ENCODE assay signal across 8 cellular contexts in genomic region chr13:111216166-111216960, GRCh38.
DNase-seq lines count a peak whose midpoint lies in the region; FAIRE-seq and TF ChIP-seq lines count a peak whose summit lies in the region.

No MANE protein-coding gene starts in this region.

- peak; percentile 75 for TF ChIP-seq RAD21 in Ishikawa (IDR thresholded peaks at IDR 0.05; ENCODE audit: low read depth)

- WGBS in ovary, 3 donors = 81 to 84% (median 84%) methylated on average over 15 of the region's 15 CpGs

- H3K36me3 ChIP-seq in ovary = no peaks in the 10 kb centered on the region

- intact Hi-C loops in ovary (cut with DNase I) = loop anchor here in 3 of 4 donors (5.0 to 10.0 kb wide), 4 partner anchors 62 to 302 kb away; partner anchors contain the start of gene ANKRD10 (in 1 of the 3)

- no peak for TF ChIP-seq EP300 in Ishikawa (IDR thresholded peaks at IDR 0.05; ENCODE audit: borderline replicate concordance)
- TF ChIP-seq EP300 in ovary (IDR thresholded peaks at IDR 0.05) = no peak

- H3K4me3 ChIP-seq in epithelial cell of proximal tubule (ENCODE audit: low read depth, low read length) (no peak overlapping the region), ovary (no peak overlapping the region)

- TF ChIP-seq CTCF in epithelial cell of proximal tubule (conservative IDR thresholded peaks at IDR 0.05; ENCODE audit: low read depth, low read length) (peak; percentile 70), ovary (IDR thresholded peaks at IDR 0.05) (peak; percentile 6 to 36 (median 31))

- H3K27me3 ChIP-seq in ovary = no peaks in the 10 kb centered on the region

- peaks cover 9% of the 10 kb centered on the region for H3K4me1 ChIP-seq in ovary (ENCODE audit: insufficient read depth)

- no peak for FAIRE-seq in RCC 7860 (lab: Jason Lieb, UNC)

- TF ChIP-seq POLR2A in ovary (IDR thresholded peaks at IDR 0.05) = no peak

- peak overlapping the region in 1 of 2 donors; percentile 55 for H3K27ac ChIP-seq in ovary

- no peaks in the 10 kb centered on the region for H3K9me3 ChIP-seq in ovary

- DNase-seq in NCI-H748 (lab: John Stamatoyannopoulos, UW; ENCODE audit: unreplicated experiment) (peak; percentile 21), NCI-H748 treated with DMSO at 0.1 percent for 48 hours (lab: John Stamatoyannopoulos, UW) (no peak), epithelial cell of proximal tubule (ENCODE audit: low read depth) (no peak), ovary (peak; percentile 36 to 65 (median 59)), SIG-M5 treated with dmso at 0.1 percent for 504 hours (lab: John Stamatoyannopoulos, UW; ENCODE audit: unreplicated experiment) (no peak), RCC 7860 (ENCODE audit: low spot score) (no peak)
- DNase-seq in activated CD4-positive, alpha-beta T cell treated with anti-CD3 and anti-CD28 coated beads for 48 hours = peak; percentile 43

TF ChIP-seq in Ishikawa, 13 proteins besides CTCF, POLR2A, EP300 and RAD21:
- no peak for TF ChIP-seq YY1 (IDR thresholded peaks at IDR 0.05; ENCODE audit: low read depth)
- TF ChIP-seq TCF12 (IDR thresholded peaks at IDR 0.05; ENCODE audit: low read depth) = no peak
- no peak for TF ChIP-seq FOXM1 (IDR thresholded peaks at IDR 0.05; ENCODE audit: borderline replicate concordance, low read depth)
- no peak for TF ChIP-seq NFIC (IDR thresholded peaks at IDR 0.05)
- no peak for TF ChIP-seq USF1 (IDR thresholded peaks at IDR 0.05)
- TF ChIP-seq ZBTB7A (IDR thresholded peaks at IDR 0.05; ENCODE audit: low read depth) = no peak
- TF ChIP-seq MAX (IDR thresholded peaks at IDR 0.05) = no peak
- TF ChIP-seq CEBPB (IDR thresholded peaks at IDR 0.05) = no peak
TF ChIP-seq in Ishikawa: peak in this region for 0.

Comparison
In these comparisons a context has a peak if more than half of its experiments do, and no peak if none do; other contexts are left out.
1. DNase-seq: peak in NCI-H748 (single experiment), activated CD4-positive, alpha-beta T cell treated with anti-CD3 and anti-CD28 coated beads for 48 hours (single experiment) and ovary (5 of 5); none in NCI-H748 treated with DMSO at 0.1 percent for 48 hours (single experiment), epithelial cell of proximal tubule (single experiment), SIG-M5 treated with dmso at 0.1 percent for 504 hours (single experiment) and RCC 7860 (single experiment).